29 cellular contexts compared by ENCODE assay signal in the genomic region with DNA sequence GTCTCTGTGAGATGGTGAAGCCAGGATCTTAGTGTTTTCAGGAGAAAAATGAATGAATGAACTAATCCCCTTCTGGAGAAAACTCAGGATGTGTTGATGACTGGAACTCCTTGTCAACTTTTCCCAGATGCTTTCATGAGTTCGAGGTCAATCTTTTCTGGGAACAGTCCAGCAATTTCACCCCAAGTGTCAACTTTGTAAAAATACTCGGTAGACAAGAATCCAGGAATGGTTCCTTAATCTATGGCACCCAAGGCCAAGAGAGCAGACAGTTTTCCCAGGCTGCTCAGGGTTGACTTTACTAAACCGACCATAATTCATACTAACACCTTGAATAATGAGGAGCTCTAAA. TPM values are rescaled to one million over a fixed set of nuclear protein-coding genes. Genes with fewer than 3 reads are reported as not detected.
DNase-seq lines count a peak whose midpoint lies in the region; ATAC-seq, FAIRE-seq and TF ChIP-seq lines count a peak whose summit lies in the region.
"Had no signal": no experiment of that assay in that cellular context is flagged by ENCODE, and none has a peak within 500 bp of the region (broad histone marks: within the 10 kb centered on the region; RNA-seq: fewer than 3 reads in every experiment).

No MANE protein-coding gene starts in this region.

- in situ Hi-C loops in HepG2 (cut with HindIII; ENCODE audit: extremely low pct_ligation_motif_present, low pct_unique_long_range_greater_than_20kb): no loop called here

- H3K79me2 ChIP-seq in HepG2 (ENCODE audit: insufficient read depth, low read length): no peaks in the 10 kb centered on the region

- BruUV-seq in HepG2 (replicated peaks; lab: Mats Ljungman, UMichigan): no TSS peak

- no peak overlapping the region for H2AFZ ChIP-seq in HepG2 (ENCODE audit: low read length)

- no peaks in the 10 kb centered on the region for H3K27me3 Mint-ChIP-seq in chondrocyte (ENCODE audit: low read depth)

- H3K9me3 Mint-ChIP-seq in chondrocyte (ENCODE audit: low read depth): no peaks in the 10 kb centered on the region
- H3K9me3 Mint-ChIP-seq: activated B cell treated with CpG ODN at 0.5 μM for 24 hours; activated T-cell treated with anti-CD3 and anti-CD28 coated beads, Interleukin-2, amount 50 U/mL, for 24 hours; CD4-positive, alpha-beta T cell had no signal

- no peak for TF ChIP-seq EP300 in HepG2 (IDR thresholded peaks at IDR 0.05; ENCODE audit: low read depth in 2 of 2, low read length in 2 of 2)
- TF ChIP-seq EP300 in HepG2 (CRISPR knock-in tag; IDR thresholded peaks at IDR 0.05; ENCODE audit: borderline replicate concordance): no peak
- no peak for TF ChIP-seq EP300 in ovary (IDR thresholded peaks at IDR 0.05)

- no peaks in the 10 kb centered on the region for H3K36me3 Mint-ChIP-seq in chondrocyte (ENCODE audit: low read depth)
- H3K36me3 Mint-ChIP-seq: stimulated activated memory B cell treated with anti-CD40 and anti-IgM and Interleukin-4, amounts not matched to agents 10 μg/mL and 1 μg/mL and 100 μg/mL, for 72 hours had no signal

- H3K4me3 ChIP-seq in liver (ENCODE audit: low read depth in 1 of 3, low read length in 3 of 3) (no peak overlapping the region), HepG2 (replicated peaks in 1 of 3; ENCODE audit: insufficient read depth in 1 of 3, low read depth in 2 of 3, low read length in 3 of 3) (no peak overlapping the region), ovary (no peak overlapping the region), vagina (no peak overlapping the region)
- H3K4me3 ChIP-seq: esophagus muscularis mucosa, testis had no signal

- H4K20me1 ChIP-seq in HepG2 (ENCODE audit: insufficient read depth, low read length): no peaks in the 10 kb centered on the region

- no peak overlapping the region for H3K4me2 ChIP-seq in HepG2 (ENCODE audit: low read depth, low read length)

- no peak for FAIRE-seq in HepG2 (lab: Jason Lieb, UNC)
- FAIRE-seq: H1 had no signal

- ATAC-seq in HepG2: no peak
- no peak for ATAC-seq in left lobe of liver
- ATAC-seq: activated CD8-positive, alpha-beta T cell treated with anti-CD3 and anti-CD28 coated beads, Interleukin-2, amount 10 ng/mL, durations not matched to agents 7 days and 5 days; left colon; stimulated activated memory B cell treated with anti-CD40 and anti-IgM and Interleukin-4, amounts not matched to agents 10 μg/mL and 1 μg/mL and 100 μg/mL, for 72 hours had no signal

- H3K9ac ChIP-seq in liver (ENCODE audit: low read depth in 1 of 2, low read length in 2 of 2) (no peak overlapping the region), HepG2 (ENCODE audit: insufficient read depth, low read depth, low read length) (no peak overlapping the region)

- H3K27me3 ChIP-seq in liver (ENCODE audit: control insufficient read depth in 4 of 4, insufficient read depth in 4 of 4, low read length in 3 of 4) (peaks cover 0 to 5% (median 0%) of the 10 kb centered on the region in 4 donors), HepG2 (ENCODE audit: control insufficient read depth in 1 of 2, insufficient read depth in 2 of 2, low read length in 2 of 2) (0 out of 5 replicates have a peak, but pooled peaks cover 0 to 7% of the 10 kb centered on the region in 2 experiments), ovary (no peaks in the 10 kb centered on the region), vagina (no peaks in the 10 kb centered on the region)
- H3K27me3 ChIP-seq: testis had no signal

- H3K9me3 ChIP-seq in liver (ENCODE audit: control insufficient read depth in 4 of 4, low read length in 3 of 4) (peaks cover 0 to 2% (median 0%) of the 10 kb centered on the region in 4 donors), HepG2 (ENCODE audit: low read length) (no peaks in the 10 kb centered on the region), ovary (no peaks in the 10 kb centered on the region), vagina (no peaks in the 10 kb centered on the region)
- H3K9me3 ChIP-seq: testis had no signal

- H3K4me1 ChIP-seq in liver (ENCODE audit: control insufficient read depth in 4 of 4, insufficient read depth in 4 of 4, low read length in 3 of 4): no peaks in the 10 kb centered on the region
- H3K4me1 ChIP-seq in HepG2 (ENCODE audit: insufficient read depth, low read length): peaks cover 28% of the 10 kb centered on the region
- peaks cover 18% of the 10 kb centered on the region for H3K4me1 ChIP-seq in ovary (ENCODE audit: insufficient read depth)
- H3K4me1 ChIP-seq in vagina: peaks cover 39% of the 10 kb centered on the region

- TF ChIP-seq CTCF in liver (IDR thresholded peaks at IDR 0.05; ENCODE audit: low read depth, low read length, missing input control) (no peak), HepG2 (CRISPR knock-in tag; IDR thresholded peaks at IDR 0.05) (no peak), chondrocyte (IDR thresholded peaks at IDR 0.05) (no peak), ovary (IDR thresholded peaks at IDR 0.05) (no peak), vagina (IDR thresholded peaks at IDR 0.05) (no peak), RWPE1 (conservative IDR thresholded peaks at IDR 0.05; ENCODE audit: low read depth) (no peak)

- peaks cover 54% of the 10 kb centered on the region for H3K4me1 Mint-ChIP-seq in chondrocyte (ENCODE audit: low read depth)
- H3K4me1 Mint-ChIP-seq: activated B cell treated with CpG ODN at 0.5 μM for 24 hours; stimulated activated memory B cell treated with anti-CD40 and anti-IgM and Interleukin-4, amounts not matched to agents 10 μg/mL and 1 μg/mL and 100 μg/mL, for 72 hours had no signal

- peak overlapping the region; percentile 95 for H3K27ac Mint-ChIP-seq in chondrocyte (ENCODE audit: unreplicated experiment)
- H3K27ac Mint-ChIP-seq: activated B cell treated with CpG ODN at 0.5 μM for 24 hours; activated CD8-positive, alpha-beta T cell treated with anti-CD3 and anti-CD28 coated beads, Interleukin-2, amount 10 ng/mL, durations not matched to agents 7 days and 5 days; activated T-cell treated with anti-CD3 and anti-CD28 coated beads, Interleukin-2, amount 50 U/mL, for 24 hours; CD4-positive, alpha-beta T cell; stimulated activated memory B cell treated with anti-CD40 and anti-IgM and Interleukin-4, amounts not matched to agents 10 μg/mL and 1 μg/mL and 100 μg/mL, for 72 hours had no signal

- DNase-seq in HepG2 (ENCODE audit: low spot score) (no peak), chondrocyte (ENCODE audit: low spot score) (no peak), ovary (peak in 1 of 5 donors; percentile 20), vagina (ENCODE audit: extremely low spot score in 2 of 2) (no peak), left lobe of liver (ENCODE audit: low spot score) (no peak), nucleus accumbens (lab: John Stamatoyannopoulos, UW) (no peak), RWPE1 (ENCODE audit: low spot score) (no peak)
- DNase-seq: activated B cell treated with CpG ODN at 0.5 μM for 24 hours; activated CD8-positive, alpha-beta T cell treated with anti-CD3 and anti-CD28 coated beads, Interleukin-2, amount 10 ng/mL, durations not matched to agents 7 days and 5 days; activated naive CD4-positive, alpha-beta T cell; activated T-cell treated with anti-CD3 and anti-CD28 coated beads, Interleukin-2, amount 50 U/mL, for 24 hours; amygdala; CD4-positive, alpha-beta T cell; DMS153; effector CD8-positive, alpha-beta T cell; GDM1; NCI-H1092; NCI-H2029 treated with DMSO at 0.1 percent for 48 hours; NCI-H446 treated with DMSO at 0.1 percent for 48 hours had no signal

- peak overlapping the region; percentile 17 for H3K4me3 Mint-ChIP-seq in chondrocyte (ENCODE audit: unreplicated experiment)
- H3K4me3 Mint-ChIP-seq: activated B cell treated with CpG ODN at 0.5 μM for 24 hours; activated CD8-positive, alpha-beta T cell treated with anti-CD3 and anti-CD28 coated beads, Interleukin-2, amount 10 ng/mL, durations not matched to agents 7 days and 5 days; activated T-cell treated with anti-CD3 and anti-CD28 coated beads, Interleukin-2, amount 50 U/mL, for 24 hours; CD4-positive, alpha-beta T cell; stimulated activated memory B cell treated with anti-CD40 and anti-IgM and Interleukin-4, amounts not matched to agents 10 μg/mL and 1 μg/mL and 100 μg/mL, for 72 hours had no signal

- WGBS in liver: 75% methylated on average over 3 of the region's 3 CpGs
- WGBS in HepG2 (ENCODE audit: low lambda C conversion rate): 25% methylated on average over 3 of the region's 3 CpGs
- 30 to 41% (median 40%) methylated on average over 3 of the region's 3 CpGs for WGBS in ovary, 3 donors

- CTCF ChIA-PET in HepG2 (lab: Yijun Ruan, JAX; ENCODE audit: low intra/inter-chr PET ratio, low total read pairs): no interaction called here
- CTCF ChIA-PET in RWPE1 (lab: Yijun Ruan, JAX): no interaction called here

- POLR2A ChIA-PET in HepG2 (lab: Yijun Ruan, JAX) (no interaction called here), RWPE1 (lab: Yijun Ruan, JAX; ENCODE audit: low non-redundant PET) (no interaction called here)

- H3K36me3 ChIP-seq in liver (ENCODE audit: control insufficient read depth in 4 of 4, insufficient read depth in 3 of 4, low read depth in 1 of 4, low read length in 3 of 4): no peaks in the 10 kb centered on the region
- H3K36me3 ChIP-seq in HepG2 (replicated peaks in 1 of 2; ENCODE audit: control insufficient read depth in 1 of 2, insufficient read depth in 2 of 2, low read length in 2 of 2): no peaks in the 10 kb centered on the region
- H3K36me3 ChIP-seq in ovary: no peaks in the 10 kb centered on the region
- H3K36me3 ChIP-seq in vagina: no peaks in the 10 kb centered on the region
- H3K36me3 ChIP-seq: esophagus muscularis mucosa had no signal

- intact Hi-C loops in HepG2 (cut with micrococcal nuclease; ENCODE audit: unreplicated experiment): no loop called here
- intact Hi-C loops in ovary (cut with DNase I): no loop called here
- intact Hi-C loops in vagina (cut with DNase I): loop anchor here (5.0 kb wide), 1 partner anchor 140 kb away; no protein-coding TSS in a partner anchor

- TF ChIP-seq RAD21 in liver (IDR thresholded peaks at IDR 0.05): no peak
- TF ChIP-seq RAD21 in HepG2 (CRISPR knock-in tag; IDR thresholded peaks at IDR 0.05): no peak

- TF ChIP-seq POLR2A in HepG2 (IDR thresholded peaks at IDR 0.05; ENCODE audit: insufficient read depth in 1 of 2, low read depth in 2 of 2, low read length in 2 of 2) (no peak), ovary (IDR thresholded peaks at IDR 0.05) (no peak), vagina (IDR thresholded peaks at IDR 0.05) (no peak)

- H3K27ac ChIP-seq in liver (ENCODE audit: low read depth in 1 of 2, low read length in 2 of 2): no peak overlapping the region
- H3K27ac ChIP-seq in HepG2 (ENCODE audit: extremely low read length, insufficient read depth, low read length): no peak overlapping the region
- peak overlapping the region; percentile 27 to 60 for H3K27ac ChIP-seq in ovary
- H3K27ac ChIP-seq in vagina: peak overlapping the region; percentile 68
- no peak overlapping the region for H3K27ac ChIP-seq in RWPE1
- H3K27ac ChIP-seq: esophagus muscularis mucosa had no signal

RNA-seq across cellular contexts. Expression of gene LYZL1, which starts 31.1 kb away (rescaled TPM):
- total RNA-seq in liver (not detected), HepG2 (2016; rRNA removed; fragmentation: Illumina TruSeq; extraction: Trizol) (not detected in 2 replicates), chondrocyte (not detected in 3 replicates), ovary (not detected), vagina (not detected), left lobe of liver (not detected)
- polyA plus RNA-seq in liver (not detected), HepG2 (2011; rRNA removed) (not detected in 2 replicates), ovary (not detected)
- total RNA-seq in HepG2 (2016; cell fraction: cytosol; rRNA removed; fragmentation: Illumina TruSeq; extraction: Trizol; ENCODE audit: low read depth): not detected in 2 replicates
- not detected in 2 replicates for total RNA-seq in HepG2 (2016; cell fraction: insoluble cytoplasmic fraction; rRNA removed; fragmentation: Illumina TruSeq; extraction: Trizol)
- not detected in 2 replicates for total RNA-seq in HepG2 (2016; cell fraction: membrane; rRNA removed; fragmentation: Illumina TruSeq; extraction: Trizol)
- total RNA-seq in HepG2 (2016; cell fraction: nucleus; rRNA removed; fragmentation: Illumina TruSeq; extraction: Trizol): not detected in 2 replicates
- polyA plus RNA-seq in HepG2 (2011; cell fraction: cytosol; rRNA removed): not detected in 2 replicates
- not detected in 2 replicates for polyA plus RNA-seq in HepG2 (2011; cell fraction: nucleus; rRNA removed)
- polyA plus RNA-seq in HepG2 (2012): not detected in 2 replicates
- not detected in 2 replicates for polyA plus RNA-seq in HepG2 (2016; cell fraction: cytosol; fragmentation: Illumina TruSeq; extraction: Trizol; ENCODE audit: low read depth)
- polyA plus RNA-seq in HepG2 (2016; cell fraction: insoluble cytoplasmic fraction; fragmentation: Illumina TruSeq; extraction: Trizol; ENCODE audit: low read depth): not detected in 2 replicates
- polyA plus RNA-seq in HepG2 (2016; cell fraction: membrane; fragmentation: Illumina TruSeq; extraction: Trizol; ENCODE audit: low read depth): not detected in 2 replicates
- not detected in 2 replicates for polyA plus RNA-seq in HepG2 (2016; cell fraction: nucleus; fragmentation: Illumina TruSeq; extraction: Trizol; ENCODE audit: insufficient read depth, low read depth)
- polyA minus RNA-seq in HepG2 (2011; rRNA and poly(A)+ RNA removed; ENCODE audit: low replicate concordance): not detected in 2 replicates
- polyA minus RNA-seq in HepG2 (2011; cell fraction: cytosol; rRNA and poly(A)+ RNA removed): not detected in 2 replicates
- polyA minus RNA-seq in HepG2 (2011; cell fraction: nucleus; rRNA and poly(A)+ RNA removed): not detected in 2 replicates
- total RNA-seq: activated B cell treated with CpG ODN at 0.5 μM for 24 hours; activated CD8-positive, alpha-beta T cell treated with anti-CD3 and anti-CD28 coated beads, Interleukin-2, amount 10 ng/mL, durations not matched to agents 7 days and 5 days; CD4-positive, alpha-beta T cell; esophagus muscularis mucosa; glomerular endothelial cell; H1; HT-29; left colon; mononuclear cell; RPMI7951 had no signal
- polyA plus RNA-seq: H1 had no signal

Comparison
In these comparisons a context has a peak if more than half of its experiments do, and no peak if none do; other contexts are left out.
1. H3K27ac ChIP-seq: peak in ovary (2 of 2) and vagina (single experiment); none in liver (0 of 2), HepG2 (single experiment) and RWPE1 (single experiment).